In the genomic region with DNA sequence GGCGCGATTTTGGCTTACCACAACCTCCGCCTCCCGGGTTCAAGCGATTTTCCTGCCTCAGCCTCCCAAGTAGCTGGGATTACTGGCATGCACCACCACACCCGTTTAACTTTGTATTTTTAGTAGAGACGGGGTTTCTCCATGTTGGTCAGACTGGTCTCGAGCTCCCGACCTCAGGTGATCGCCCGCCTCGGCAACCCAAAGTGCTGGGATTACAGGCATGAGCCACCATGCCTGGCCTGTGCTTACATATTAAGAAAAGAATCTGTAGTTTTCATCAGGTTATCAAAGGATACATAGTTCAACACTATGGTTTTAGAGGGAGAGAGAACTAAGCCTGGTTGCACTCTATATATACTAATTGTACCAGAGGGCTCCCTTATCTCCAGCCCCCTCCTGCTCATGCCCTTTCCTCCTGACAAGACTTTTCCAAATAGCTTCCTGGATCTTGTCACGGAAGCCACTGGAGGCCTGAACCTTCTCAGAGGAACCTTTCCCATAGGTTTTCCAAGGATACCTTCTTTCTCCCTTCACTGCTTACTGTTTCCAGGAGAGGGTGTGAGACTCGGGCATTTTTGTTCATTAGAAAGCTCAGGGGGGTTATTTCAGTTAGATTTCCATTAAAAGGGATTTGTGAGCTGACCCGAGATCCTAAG, we compare ENCODE assay signal across 13 cellular contexts. TPM values are rescaled to one million over a fixed set of nuclear protein-coding genes. Genes with fewer than 3 reads are reported as not detected.
DNase-seq lines count a peak whose midpoint lies in the region; ATAC-seq, FAIRE-seq and TF ChIP-seq lines count a peak whose summit lies in the region.
"Had no signal": no experiment of that assay in that cellular context is flagged by ENCODE, and none has a peak within 500 bp of the region (broad histone marks: within the 10 kb centered on the region; RNA-seq: fewer than 3 reads in every experiment).

No MANE protein-coding gene starts in this region.

- H4K20me1 ChIP-seq in HepG2 (ENCODE audit: insufficient read depth, low read length), result no peaks in the 10 kb centered on the region

- no peak for TF ChIP-seq EP300 in HepG2 (IDR thresholded peaks at IDR 0.05; ENCODE audit: low read depth in 2 of 2, low read length in 2 of 2)
- TF ChIP-seq EP300 in HepG2 (CRISPR knock-in tag; IDR thresholded peaks at IDR 0.05; ENCODE audit: borderline replicate concordance), result no peak

- DNase-seq in HepG2 (ENCODE audit: low spot score) (no peak), right lobe of liver (no peak), GF-D8 (lab: John Stamatoyannopoulos, UW) (no peak), T-cell (no peak), HPDE6-E6E7 (ENCODE audit: extremely low spot score) (no peak)
- DNase-seq: activated CD4-positive, alpha-beta memory T cell treated with anti-CD3 and anti-CD28 coated beads for 36 hours; NCI-H2171 treated with DMSO at 0.1 percent for 48 hours had no signal

- H3K27ac Mint-ChIP-seq in T-cell, result no peak overlapping the region
- H3K27ac Mint-ChIP-seq: activated CD4-positive, alpha-beta memory T cell treated with anti-CD3 and anti-CD28 coated beads for 36 hours had no signal

- no peak overlapping the region for H3K4me2 ChIP-seq in HepG2 (ENCODE audit: low read depth, low read length)

- CTCF ChIA-PET in HepG2 (lab: Yijun Ruan, JAX; ENCODE audit: low intra/inter-chr PET ratio, low total read pairs) (no interaction called here), T-cell (lab: Charles Lee) (no interaction called here)

- no peak overlapping the region for H3K4me3 Mint-ChIP-seq in T-cell
- H3K4me3 Mint-ChIP-seq: activated CD4-positive, alpha-beta memory T cell treated with anti-CD3 and anti-CD28 coated beads for 36 hours; neural crest cell had no signal

- no peak for FAIRE-seq in HepG2 (lab: Jason Lieb, UNC)
- FAIRE-seq: colon had no signal

- peaks cover 42% of the 10 kb centered on the region for H3K79me2 ChIP-seq in HepG2 (ENCODE audit: insufficient read depth, low read length)

- TF ChIP-seq CTCF in HepG2 (CRISPR knock-in tag; IDR thresholded peaks at IDR 0.05) (no peak), right lobe of liver (IDR thresholded peaks at IDR 0.05) (no peak)

- no peak for TF ChIP-seq RAD21 in HepG2 (CRISPR knock-in tag; IDR thresholded peaks at IDR 0.05)

- no peaks in the 10 kb centered on the region for H3K27me3 Mint-ChIP-seq in T-cell
- H3K27me3 Mint-ChIP-seq: activated CD4-positive, alpha-beta memory T cell treated with anti-CD3 and anti-CD28 coated beads for 36 hours had no signal

- POLR2A ChIA-PET in HepG2 (lab: Yijun Ruan, JAX), result interaction anchor here (1.0 to 2.0 kb wide), 4 partner anchors 11 to 371 kb away, joined by 3 to 15 read pairs (median 4); no protein-coding TSS in a partner anchor
- POLR2A ChIA-PET in T-cell (lab: Charles Lee), result no interaction called here

- no TSS peak for BruUV-seq in HepG2 (replicated peaks; lab: Mats Ljungman, UMichigan)

- H3K9ac ChIP-seq in HepG2 (ENCODE audit: insufficient read depth, low read depth, low read length), result no peak overlapping the region

- peaks cover 58% of the 10 kb centered on the region for H3K4me1 ChIP-seq in HepG2 (ENCODE audit: insufficient read depth, low read length)
- H3K4me1 ChIP-seq in right lobe of liver, result peaks cover 0 to 32% (median 4%) of the 10 kb centered on the region in 4 donors
- H3K4me1 ChIP-seq in ectodermal cell (ENCODE audit: control insufficient read depth, insufficient read depth, low read length), result peaks cover 23% of the 10 kb centered on the region
- H3K4me1 ChIP-seq in mesodermal cell (ENCODE audit: control insufficient read depth, insufficient read depth, low read length, poor library complexity, severe bottlenecking), result peaks cover 78% of the 10 kb centered on the region

- peaks cover 8 to 20% of the 10 kb centered on the region in 2 experiments for H3K36me3 ChIP-seq in HepG2 (replicated peaks in 1 of 2; ENCODE audit: control insufficient read depth in 1 of 2, insufficient read depth in 2 of 2, low read length in 2 of 2)
- H3K36me3 ChIP-seq in right lobe of liver, result peaks cover 0 to 4% (median 0%) of the 10 kb centered on the region in 4 donors
- no peaks in the 10 kb centered on the region for H3K36me3 ChIP-seq in ectodermal cell (ENCODE audit: control insufficient read depth, insufficient read depth, low read length)
- H3K36me3 ChIP-seq in mesodermal cell (ENCODE audit: control insufficient read depth, insufficient read depth, low read length), result peaks cover 9% of the 10 kb centered on the region

- WGBS in HepG2 (ENCODE audit: low lambda C conversion rate), result 99% methylated on average over 12 of the region's 15 CpGs
- 91% methylated on average over 15 of the region's 15 CpGs for whole genome bisulfite sequencing in right lobe of liver (ENCODE audit: insufficient coverage, low coverage, low lambda C conversion rate, missing lambda C conversion rate)
- WGBS in ectodermal cell, 2 experiments, result 87% methylated on average over 15 of the region's 15 CpGs
- WGBS in mesodermal cell (ENCODE audit: insufficient coverage in 2 of 2), 2 experiments, result 34 to 90% methylated on average over 2 to 8 of the region's 15 CpGs

- peaks cover 11 to 18% (median 15%) of the 10 kb centered on the region in 3 donors for H3K4me1 Mint-ChIP-seq in T-cell

- H3K36me3 Mint-ChIP-seq in T-cell, result peaks cover 23% of the 10 kb centered on the region

- H3K9me3 ChIP-seq in HepG2 (ENCODE audit: low read length) (no peaks in the 10 kb centered on the region), right lobe of liver (no peaks in the 10 kb centered on the region), ectodermal cell (ENCODE audit: control insufficient read depth, low read length) (no peaks in the 10 kb centered on the region), mesodermal cell (ENCODE audit: control insufficient read depth, low read length) (no peaks in the 10 kb centered on the region)

- no peaks in the 10 kb centered on the region for H3K9me3 Mint-ChIP-seq in T-cell
- H3K9me3 Mint-ChIP-seq: activated CD4-positive, alpha-beta memory T cell treated with anti-CD3 and anti-CD28 coated beads for 36 hours; neural crest cell had no signal

- TF ChIP-seq POLR2A in HepG2 (IDR thresholded peaks at IDR 0.05; ENCODE audit: insufficient read depth in 1 of 2, low read depth in 2 of 2, low read length in 2 of 2), result no peak
- no peak for TF ChIP-seq POLR2A in right lobe of liver (IDR thresholded peaks at IDR 0.05)

- H3K4me3 ChIP-seq in HepG2 (replicated peaks in 1 of 3; ENCODE audit: insufficient read depth in 1 of 3, low read depth in 2 of 3, low read length in 3 of 3), result no peak overlapping the region
- no peak overlapping the region for H3K4me3 ChIP-seq in right lobe of liver
- no peak overlapping the region for H3K4me3 ChIP-seq in ectodermal cell (ENCODE audit: insufficient read depth, low read depth, low read length)
- no peak overlapping the region for H3K4me3 ChIP-seq in mesodermal cell (ENCODE audit: extremely low read depth, insufficient read depth, low read length, poor library complexity, severe bottlenecking)

- H3K27me3 ChIP-seq in HepG2 (ENCODE audit: control insufficient read depth in 1 of 2, insufficient read depth in 2 of 2, low read length in 2 of 2), result no peaks in the 10 kb centered on the region
- no peaks in the 10 kb centered on the region for H3K27me3 ChIP-seq in right lobe of liver
- H3K27me3 ChIP-seq in ectodermal cell (ENCODE audit: control insufficient read depth, insufficient read depth, low read length, poor library complexity, severe bottlenecking), result no peaks in the 10 kb centered on the region

- peak overlapping the region; percentile 50 for H3K27ac ChIP-seq in HepG2 (ENCODE audit: extremely low read length, insufficient read depth, low read length)
- no peak overlapping the region for H3K27ac ChIP-seq in right lobe of liver
- H3K27ac ChIP-seq in ectodermal cell (ENCODE audit: insufficient read depth, low read depth, low read length, poor library complexity, severe bottlenecking), result peak overlapping the region; percentile 18
- H3K27ac ChIP-seq in mesodermal cell (ENCODE audit: low read depth, low read length, severe bottlenecking), result peak overlapping the region; percentile 98
- H3K27ac ChIP-seq: HL-60 had no signal

- H2AFZ ChIP-seq in HepG2 (ENCODE audit: low read length), result no peak overlapping the region

- intact Hi-C loops in HepG2 (cut with micrococcal nuclease; ENCODE audit: unreplicated experiment) (no loop called here), right lobe of liver (cut with DNase I) (no loop called here)

- in situ Hi-C loops in HepG2 (cut with HindIII; ENCODE audit: extremely low pct_ligation_motif_present, low pct_unique_long_range_greater_than_20kb), result no loop called here

- ATAC-seq in HepG2 (no peak), right lobe of liver (no peak), T-cell (replicated peaks in 1 of 4) (no peak), HG03432 (IDR thresholded peaks at IDR 0.05; ENCODE audit: unreplicated experiment) (no peak)

RNA-seq across cellular contexts. Expression of a gene that starts 53.1 kb away (rescaled TPM):
- total RNA-seq in HepG2 (2016; rRNA removed; fragmentation: Illumina TruSeq; extraction: Trizol) (30.4 and 40.8 TPM in 2 replicates), right lobe of liver (10 to 100 TPM; 44.7 to 73.2 (median 50.1) TPM), T-cell (10 to 100 TPM in 1 of 5 donors, 1 to 10 TPM in 4; 7.3 to 10.2 (median 9.4) TPM)
- total RNA-seq in HepG2 (2016; cell fraction: cytosol; rRNA removed; fragmentation: Illumina TruSeq; extraction: Trizol; ENCODE audit: low read depth), result 12.0 and 12.2 TPM in 2 replicates
- 31.5 and 39.4 TPM in 2 replicates for total RNA-seq in HepG2 (2016; cell fraction: insoluble cytoplasmic fraction; rRNA removed; fragmentation: Illumina TruSeq; extraction: Trizol)
- total RNA-seq in HepG2 (2016; cell fraction: membrane; rRNA removed; fragmentation: Illumina TruSeq; extraction: Trizol), result 34.7 and 38.3 TPM in 2 replicates
- 31.6 and 40.2 TPM in 2 replicates for total RNA-seq in HepG2 (2016; cell fraction: nucleus; rRNA removed; fragmentation: Illumina TruSeq; extraction: Trizol)
- 21.1 and 21.4 TPM in 2 replicates for polyA plus RNA-seq in HepG2 (2011; rRNA removed)
- 15.7 and 26.2 TPM in 2 replicates for polyA plus RNA-seq in HepG2 (2011; cell fraction: cytosol; rRNA removed)
- 7.9 and 11.1 TPM in 2 replicates for polyA plus RNA-seq in HepG2 (2011; cell fraction: nucleus; rRNA removed)
- polyA plus RNA-seq in HepG2 (2012), result 38.1 and 40.7 TPM in 2 replicates
- polyA plus RNA-seq in HepG2 (2016; cell fraction: cytosol; fragmentation: Illumina TruSeq; extraction: Trizol; ENCODE audit: low read depth), result 5.0 and 7.1 TPM in 2 replicates
- 20.0 and 22.2 TPM in 2 replicates for polyA plus RNA-seq in HepG2 (2016; cell fraction: insoluble cytoplasmic fraction; fragmentation: Illumina TruSeq; extraction: Trizol; ENCODE audit: low read depth)
- polyA plus RNA-seq in HepG2 (2016; cell fraction: membrane; fragmentation: Illumina TruSeq; extraction: Trizol; ENCODE audit: low read depth), result 13.9 and 16.2 TPM in 2 replicates
- polyA plus RNA-seq in HepG2 (2016; cell fraction: nucleus; fragmentation: Illumina TruSeq; extraction: Trizol; ENCODE audit: insufficient read depth, low read depth), result 26.5 and 26.7 TPM in 2 replicates
- 69.1 and 73.0 TPM in 2 replicates for polyA minus RNA-seq in HepG2 (2011; rRNA and poly(A)+ RNA removed; ENCODE audit: low replicate concordance)
- polyA minus RNA-seq in HepG2 (2011; cell fraction: cytosol; rRNA and poly(A)+ RNA removed), result 23.7 and 37.4 TPM in 2 replicates
- 30.1 and 37.0 TPM in 2 replicates for polyA minus RNA-seq in HepG2 (2011; cell fraction: nucleus; rRNA and poly(A)+ RNA removed)
- polyA plus RNA-seq in ectodermal cell (2013, experiment 1 of 4), result 32.2 TPM
- 33.8 TPM for polyA plus RNA-seq in ectodermal cell (2013, experiment 2 of 4)
- polyA plus RNA-seq in ectodermal cell (2013, experiment 3 of 4), result 28.8 TPM
- 29.6 TPM for polyA plus RNA-seq in ectodermal cell (2013, experiment 4 of 4)
- 54.9 TPM for polyA plus RNA-seq in mesodermal cell (2013, experiment 1 of 2)
- 49.1 TPM for polyA plus RNA-seq in mesodermal cell (2013, experiment 2 of 2)

Comparison
In these comparisons a context has a peak if more than half of its experiments do, and no peak if none do; other contexts are left out.
1. H3K27ac ChIP-seq: peak in HepG2 (single experiment), ectodermal cell (single experiment) and mesodermal cell (single experiment); none in right lobe of liver (0 of 3).